Comparison of ENCODE assay signal across 5 cellular contexts in genomic region chr14:106488293-106488692, GRCh38.
"Had no signal": no experiment of that assay in that cellular context is flagged by ENCODE, and none has a peak within 500 bp of the region (broad histone marks: within the 10 kb centered on the region; RNA-seq: fewer than 3 reads in every experiment).

No MANE protein-coding gene starts in this region.

- H3K4me1 Mint-ChIP-seq: GM23338, H9 had no signal

- H3K4me3 Mint-ChIP-seq: GM23338, H9 had no signal

- ATAC-seq: GM23338, K562 had no signal

- H3K27ac Mint-ChIP-seq: GM23338, H9 had no signal

- DNase-seq: H9, HCEC 1CT, IMR-90 had no signal
